Comparison of ENCODE assay signal across 9 cellular contexts in the genomic region with DNA sequence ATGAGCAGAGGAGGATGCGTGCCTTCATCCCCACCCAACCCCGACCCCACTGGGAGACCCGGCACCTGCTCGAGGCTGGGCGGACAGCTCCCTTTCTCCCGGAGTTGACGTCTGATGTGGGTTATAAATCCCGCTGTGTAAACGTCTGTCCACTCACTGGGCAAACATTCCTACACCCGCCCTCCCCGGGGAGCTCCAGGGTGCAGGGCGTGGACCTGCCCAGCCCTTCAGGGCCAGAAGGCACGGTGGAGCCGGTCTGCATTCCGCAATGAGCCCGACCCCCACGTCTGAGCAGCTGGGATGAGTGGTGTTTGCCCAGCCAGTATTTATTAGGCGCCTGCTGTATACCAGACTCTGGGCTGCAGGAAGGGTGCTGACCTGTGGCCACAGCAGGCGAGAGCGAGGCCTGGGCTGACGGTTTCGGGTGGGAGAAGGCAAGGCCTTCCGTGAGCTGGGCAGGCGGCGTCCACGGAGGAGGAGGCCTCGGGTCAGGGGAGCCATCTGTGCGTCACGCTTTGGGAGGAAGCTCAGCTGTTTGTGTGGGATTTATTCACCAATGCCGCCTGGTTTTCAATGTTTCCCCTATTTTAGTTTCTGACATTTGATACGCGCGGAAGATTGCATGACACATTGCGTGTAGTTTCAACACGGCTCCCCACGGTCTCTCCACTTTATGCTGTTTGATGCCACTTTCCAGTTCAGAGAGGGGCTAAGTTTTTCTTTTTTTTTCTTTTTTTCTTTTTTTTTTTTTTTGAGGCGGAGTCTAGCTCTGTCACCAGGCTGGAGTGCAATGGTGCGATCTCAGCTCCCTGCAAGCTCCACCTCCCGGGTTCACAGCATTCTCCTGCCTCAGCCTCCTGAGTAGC. TPM values are rescaled to one million over a fixed set of nuclear protein-coding genes. Genes with fewer than 3 reads are reported as not detected.
DNase-seq lines count a peak whose midpoint lies in the region; ATAC-seq and TF ChIP-seq lines count a peak whose summit lies in the region.
"Had no signal": no experiment of that assay in that cellular context is flagged by ENCODE, and none has a peak within 500 bp of the region (broad histone marks: within the 10 kb centered on the region; RNA-seq: fewer than 3 reads in every experiment).

No MANE protein-coding gene starts in this region.

- peaks cover 10% of the 10 kb centered on the region for H3K36me3 ChIP-seq in Caco-2 (ENCODE audit: control insufficient read depth, insufficient read depth, low read length)
- H3K36me3 ChIP-seq in esophagus squamous epithelium, result no peaks in the 10 kb centered on the region
- H3K36me3 ChIP-seq in ovary, result no peaks in the 10 kb centered on the region

- no TSS peak for BruUV-seq in Caco-2 (replicated peaks; lab: Mats Ljungman, UMichigan)

- peak; percentile 96 to 99 for DNase-seq in Caco-2
- peak; percentile 48 to 81 for DNase-seq in NOMO-1 (lab: John Stamatoyannopoulos, UW; ENCODE audit: unreplicated experiment in 2 of 2)
- DNase-seq in esophagus squamous epithelium (lab: John Stamatoyannopoulos, UW), result no peak
- DNase-seq in ovary, result peak; percentile 76 to 85 (median 78)
- no peak for DNase-seq in natural killer cell

- H3K27me3 ChIP-seq in Caco-2 (replicated peaks; ENCODE audit: control insufficient read depth, insufficient read depth, low read length), result no peaks in the 10 kb centered on the region
- H3K27me3 ChIP-seq in esophagus squamous epithelium, result peaks cover 0 to 34% (median 0%) of the 10 kb centered on the region in 4 donors
- H3K27me3 ChIP-seq in ovary, result no peaks in the 10 kb centered on the region

- H3K4me3 ChIP-seq in Caco-2 (ENCODE audit: low read depth, low read length) (peak overlapping the region; percentile 14; the same call in 1 of the 2 replicates), esophagus squamous epithelium (no peak overlapping the region), ovary (no peak overlapping the region)

- H3K4me3 Mint-ChIP-seq in Caco-2 (ENCODE audit: unreplicated experiment) (peak overlapping the region; percentile 77), natural killer cell (no peak overlapping the region)

- H3K4me1 Mint-ChIP-seq in Caco-2 (ENCODE audit: low read depth, unreplicated experiment) (no peaks in the 10 kb centered on the region), natural killer cell (no peaks in the 10 kb centered on the region)

- H3K36me3 Mint-ChIP-seq in Caco-2 (ENCODE audit: insufficient read depth, unreplicated experiment) (peaks cover 61% of the 10 kb centered on the region), natural killer cell (no peaks in the 10 kb centered on the region)

- TF ChIP-seq EP300 in ovary (IDR thresholded peaks at IDR 0.05), result no peak

- H3K27ac Mint-ChIP-seq in Caco-2 (ENCODE audit: unreplicated experiment), result peak overlapping the region; percentile 97
- no peak overlapping the region for H3K27ac Mint-ChIP-seq in natural killer cell

- 36 to 37% methylated on average over 19 to 20 of the region's 39 CpGs for WGBS in esophagus squamous epithelium, 2 donors
- WGBS in ovary, 3 donors, result 11 to 14% (median 12%) methylated on average over 38 to 39 of the region's 39 CpGs

- H3K9me3 ChIP-seq in Caco-2, result peaks cover 5% of the 10 kb centered on the region
- H3K9me3 ChIP-seq in esophagus squamous epithelium, result peaks cover 0 to 3% (median under 1%) of the 10 kb centered on the region in 3 donors
- peaks cover 0 to 1% of the 10 kb centered on the region in 2 donors for H3K9me3 ChIP-seq in ovary

- POLR2A ChIA-PET in Caco-2 (lab: Charles Lee), result interaction anchor here (0.5 to 1.6 kb wide), 24 partner anchors 10 to 1127 kb away, joined by 3 to 8 read pairs (median 4); a partner anchor contains a TSS

- H3K4me1 ChIP-seq in Caco-2 (peaks cover 28% of the 10 kb centered on the region), esophagus squamous epithelium (peaks cover 8 to 22% (median 8%) of the 10 kb centered on the region in 3 donors), ovary (ENCODE audit: insufficient read depth) (peaks cover 5% of the 10 kb centered on the region)

- TF ChIP-seq POLR2A in esophagus squamous epithelium (IDR thresholded peaks at IDR 0.05), result no peak
- no peak for TF ChIP-seq POLR2A in ovary (IDR thresholded peaks at IDR 0.05)

- TF ChIP-seq CTCF in Caco-2 (IDR thresholded peaks at IDR 0.05; ENCODE audit: insufficient read depth in 1 of 2, low read depth in 1 of 2, low read length in 1 of 2, severe bottlenecking in 1 of 2, unreplicated experiment in 1 of 2) (no peak), esophagus squamous epithelium (IDR thresholded peaks at IDR 0.05) (no peak), ovary (IDR thresholded peaks at IDR 0.05) (no peak), natural killer cell (IDR thresholded peaks at IDR 0.05) (no peak)

- H3K9me3 Mint-ChIP-seq in Caco-2 (ENCODE audit: unreplicated experiment) (no peaks in the 10 kb centered on the region), natural killer cell (no peaks in the 10 kb centered on the region)

- H3K27ac ChIP-seq in esophagus squamous epithelium, result peak overlapping the region in 3 of 4 donors; percentile 24 to 78 (median 73)
- peak overlapping the region; percentile 61 to 73 for H3K27ac ChIP-seq in ovary
- H3K27ac ChIP-seq: VCaP had no signal

- CTCF ChIA-PET in Caco-2 (lab: Charles Lee), result interaction anchor here (0.8 to 1.4 kb wide), 4 partner anchors 11 to 72 kb away, joined by 3 to 11 read pairs (median 6); no protein-coding TSS in a partner anchor

- ATAC-seq in natural killer cell (no peak), HG03354 (IDR thresholded peaks at IDR 0.05; ENCODE audit: poor library complexity, severe bottlenecking, unreplicated experiment) (no peak), GM21526 (IDR thresholded peaks at IDR 0.05; ENCODE audit: low FRiP score, unreplicated experiment) (no peak), HG03571 (IDR thresholded peaks at IDR 0.05; ENCODE audit: unreplicated experiment) (no peak)

- no peaks in the 10 kb centered on the region for H3K27me3 Mint-ChIP-seq in Caco-2 (ENCODE audit: insufficient read depth, unreplicated experiment)
- no peaks in the 10 kb centered on the region for H3K27me3 Mint-ChIP-seq in natural killer cell (ENCODE audit: low read depth in 2 of 2)

- intact Hi-C loops in Caco-2 (cut with micrococcal nuclease; ENCODE audit: unreplicated experiment) (loop anchor here (1.0 to 5.0 kb wide), 3 partner anchors 14 to 91 kb away; a partner anchor contains a TSS), esophagus squamous epithelium (cut with DNase I) (no loop called here), ovary (cut with DNase I) (loop anchor here in 1 of 4 donors (10.0 kb wide), 1 partner anchor 92 kb away; a partner anchor contains a TSS), natural killer cell (cut with micrococcal nuclease) (no loop called here)

RNA-seq across cellular contexts. Expression of a gene that starts 2.0 kb away (rescaled TPM):
- 27.8 and 36.4 TPM in 2 replicates for total RNA-seq in Caco-2 (2022)
- 1 to 10 TPM in 2 of 4 donors, under 1 TPM in 1, not detected in 1; 0.11 to 1.3 (median 1.0) TPM for total RNA-seq in esophagus squamous epithelium
- total RNA-seq in ovary, result 10 to 100 TPM in 1 of 7 donors, 1 to 10 TPM in 3, under 1 TPM in 3; 0.08 to 44.0 (median 1.4) TPM
- under 1 TPM; 0.12 to 0.19 TPM for polyA plus RNA-seq in ovary
- not detected for total RNA-seq in natural killer cell

RNA-seq across cellular contexts. Expression of a gene that starts 44.1 kb away (rescaled TPM):
- total RNA-seq in Caco-2 (2022) (14.7 and 16.1 TPM in 2 replicates), esophagus squamous epithelium (10 to 100 TPM in 1 of 4 donors, 1 to 10 TPM in 3; 2.6 to 19.3 (median 6.5) TPM), ovary (100 to 1,000 TPM in 5 of 7 donors, 10 to 100 TPM in 2; 36.1 to 169 (median 126) TPM), natural killer cell (1 to 10 TPM in 1 of 3 donors, under 1 TPM in 1, not detected in 1; 0.59 to 1.0 TPM)
- 10 to 100 TPM in 1 of 2 donors, 1 to 10 TPM in 1; 2.9 to 66.9 TPM for polyA plus RNA-seq in ovary

RNA-seq across cellular contexts. Expression of a gene that starts 44.4 kb away (rescaled TPM):
- 510 and 522 TPM in 2 replicates for total RNA-seq in Caco-2 (2022)
- 100 to 1,000 TPM; 139 to 167 (median 156) TPM for total RNA-seq in esophagus squamous epithelium
- 100 to 1,000 TPM in 6 of 7 donors, 10 to 100 TPM in 1; 73.4 to 312 (median 233) TPM for total RNA-seq in ovary
- 100 to 1,000 TPM in 1 of 2 donors, 10 to 100 TPM in 1; 94.4 to 112 TPM for polyA plus RNA-seq in ovary
- 100 to 1,000 TPM; 302 to 350 (median 345) TPM for total RNA-seq in natural killer cell

RNA-seq across cellular contexts. Expression of a gene that starts 57.6 kb away (rescaled TPM):
- not detected in 2 replicates for total RNA-seq in Caco-2 (2022)
- total RNA-seq in esophagus squamous epithelium, result not detected
- total RNA-seq in ovary, result under 1 TPM in 1 of 7 donors, not detected in 6; 0.33 TPM
- under 1 TPM in 1 of 2 donors, not detected in 1; 0.07 TPM for polyA plus RNA-seq in ovary
- total RNA-seq in natural killer cell, result 10 to 100 TPM in 1 of 3 donors, 1 to 10 TPM in 2; 1.5 to 11.7 (median 4.5) TPM

Comparison
In these comparisons a context has a peak if more than half of its experiments do, and no peak if none do; other contexts are left out.
1. DNase-seq: peak in Caco-2 (2 of 2), NOMO-1 (2 of 2) and ovary (5 of 5); none in esophagus squamous epithelium (single experiment) and natural killer cell (single experiment).